Comparison of ENCODE assay signal across 1 cellular context in the genomic region with DNA sequence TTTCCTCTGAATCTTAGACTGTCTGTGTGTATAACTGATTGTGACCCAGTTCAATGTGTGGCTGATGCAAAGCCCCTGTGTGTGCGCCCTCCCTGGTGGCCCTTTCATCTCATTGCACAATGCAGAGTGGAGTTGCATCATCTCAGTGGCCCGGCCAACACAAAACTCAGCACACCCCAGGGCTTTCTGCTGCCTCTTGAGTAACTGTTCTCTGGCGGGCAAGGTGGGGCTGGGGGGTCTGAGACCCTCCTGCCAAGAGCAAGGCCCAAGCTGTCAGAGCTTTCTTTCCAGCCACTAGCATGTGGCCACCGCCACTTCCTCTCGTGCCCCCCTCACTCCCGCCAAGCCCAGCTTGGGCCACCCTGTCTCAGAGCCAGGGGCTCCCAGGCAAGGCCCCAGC.
A peak's percentile ranks its signal among the peaks of the same experiment; 100 is the strongest.
TF ChIP-seq lines count a peak whose summit lies in the region.

No MANE protein-coding gene starts in this region.

TF ChIP-seq in HepG2, 621 proteins besides CTCF, POLR2A, EP300 and RAD21 (continued from another document and continues in another):
- TF ChIP-seq FOXP1 (IDR thresholded peaks at IDR 0.05) (no peak), FOXP1 (CRISPR knock-in tag; IDR thresholded peaks at IDR 0.05) (0 out of 2 replicates have a peak, but pooled peaks have one; percentile 20), FOXA1 (IDR thresholded peaks at IDR 0.05) (no peak), FOXA1 (CRISPR knock-in tag; IDR thresholded peaks at IDR 0.05) (peak; percentile 26; the same call in 1 of the 2 replicates), ZNF264 (CRISPR knock-in tag; IDR thresholded peaks at IDR 0.05) (peak; percentile 93), GATA4 (IDR thresholded peaks at IDR 0.05; ENCODE audit: borderline replicate concordance, low read depth) (no peak), PCBP2 (optimal IDR thresholded peaks at IDR 0.05; ENCODE audit: low read depth, low read length, poor library complexity, severe bottlenecking) (no peak), SAP130 (CRISPR knock-in tag; IDR thresholded peaks at IDR 0.05; ENCODE audit: low read depth) (0 out of 2 replicates have a peak, but pooled peaks have one; percentile 35), KLF9 (CRISPR knock-in tag; IDR thresholded peaks at IDR 0.05; ENCODE audit: low read depth) (no peak), HOXA5 (CRISPR knock-in tag; IDR thresholded peaks at IDR 0.05) (0 out of 2 replicates have a peak, but pooled peaks have one; percentile 29), AHR (CRISPR knock-in tag; IDR thresholded peaks at IDR 0.05) (0 out of 2 replicates have a peak, but pooled peaks have one; percentile 39), EHMT2 (IDR thresholded peaks at IDR 0.05; ENCODE audit: borderline replicate concordance, low read depth, low read length) (no peak; the same call in 1 of the 2 replicates), ZNF7 (CRISPR knock-in tag; IDR thresholded peaks at IDR 0.05) (0 out of 2 replicates have a peak, but pooled peaks have one; percentile 24), CHD2 (IDR thresholded peaks at IDR 0.05; ENCODE audit: low read depth, low read length) (no peak), ZNF350 (CRISPR knock-in tag; IDR thresholded peaks at IDR 0.05; ENCODE audit: borderline replicate concordance, low read depth) (peak; percentile 70; the same call in 1 of the 2 replicates), MAFK (conservative IDR thresholded peaks at IDR 0.05 in 1 of 2, IDR thresholded peaks at IDR 0.05 in 1 of 2; ENCODE audit: low read length in 2 of 2) (no peak), SMC3 (IDR thresholded peaks at IDR 0.05; ENCODE audit: low read length) (peak; percentile 25; the same call in 1 of the 2 replicates), ZNF747 (CRISPR knock-in tag; IDR thresholded peaks at IDR 0.05; ENCODE audit: borderline replicate concordance) (no peak), RXRB (CRISPR knock-in tag; IDR thresholded peaks at IDR 0.05; ENCODE audit: borderline replicate concordance) (peak; percentile 62; the same call in 1 of the 2 replicates), ELF4 (CRISPR knock-in tag; IDR thresholded peaks at IDR 0.05; ENCODE audit: borderline replicate concordance) (no peak), ZNF101 (CRISPR knock-in tag; IDR thresholded peaks at IDR 0.05; ENCODE audit: borderline replicate concordance, low read depth) (no peak), PCBP1 (IDR thresholded peaks at IDR 0.05; ENCODE audit: borderline replicate concordance, low read depth, low read length) (no peak), TRIM24 (CRISPR knock-in tag; IDR thresholded peaks at IDR 0.05) (peak; percentile 80; the same call in 1 of the 2 replicates), NR2C2 (CRISPR knock-in tag; IDR thresholded peaks at IDR 0.05; ENCODE audit: borderline replicate concordance) (peak; percentile 59), XRCC5 (optimal IDR thresholded peaks at IDR 0.05; ENCODE audit: low read length) (peak; percentile 45), YEATS4 (CRISPR knock-in tag; IDR thresholded peaks at IDR 0.05; ENCODE audit: borderline replicate concordance) (peak; percentile 61; the same call in 1 of the 2 replicates), DPF2 (CRISPR knock-in tag; IDR thresholded peaks at IDR 0.05; ENCODE audit: borderline replicate concordance, low read depth) (no peak)
- TF ChIP-seq, protein P1, sequence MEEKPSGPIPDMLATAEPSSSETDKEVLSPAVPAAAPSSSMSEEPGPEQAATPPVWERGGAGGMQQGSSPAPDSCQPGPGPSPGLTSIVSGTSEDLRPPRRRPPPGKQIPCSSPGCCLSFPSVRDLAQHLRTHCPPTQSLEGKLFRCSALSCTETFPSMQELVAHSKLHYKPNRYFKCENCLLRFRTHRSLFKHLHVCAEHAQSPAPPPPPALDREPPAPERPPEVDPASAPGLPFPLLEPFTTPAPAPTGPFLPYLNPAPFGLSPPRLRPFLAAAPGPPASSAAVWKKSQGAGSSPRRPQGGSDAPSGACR (CRISPR knock-in tag; IDR thresholded peaks at IDR 0.05), result 0 out of 2 replicates have a peak, but pooled peaks have one; percentile 53
- TF ChIP-seq, protein P2, sequence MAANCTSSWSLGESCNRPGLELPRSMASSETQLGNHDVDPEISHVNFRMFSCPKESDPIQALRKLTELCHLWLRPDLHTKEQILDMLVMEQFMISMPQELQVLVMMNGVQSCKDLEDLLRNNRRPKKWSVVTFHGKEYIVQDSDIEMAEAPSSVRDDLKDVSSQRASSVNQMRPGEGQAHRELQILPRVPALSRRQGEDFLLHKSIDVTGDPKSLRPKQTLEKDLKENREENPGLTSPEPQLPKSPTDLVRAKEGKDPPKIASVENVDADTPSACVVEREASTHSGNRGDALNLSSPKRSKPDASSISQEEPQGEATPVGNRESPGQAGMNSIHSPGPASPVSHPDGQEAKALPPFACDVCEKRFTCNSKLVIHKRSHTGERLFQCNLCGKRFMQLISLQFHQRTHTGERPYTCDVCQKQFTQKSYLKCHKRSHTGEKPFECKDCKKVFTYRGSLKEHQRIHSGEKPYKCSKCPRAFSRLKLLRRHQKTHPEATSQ (CRISPR knock-in tag; IDR thresholded peaks at IDR 0.05; ENCODE audit: borderline replicate concordance), result no peak
- TF ChIP-seq, protein P3, sequence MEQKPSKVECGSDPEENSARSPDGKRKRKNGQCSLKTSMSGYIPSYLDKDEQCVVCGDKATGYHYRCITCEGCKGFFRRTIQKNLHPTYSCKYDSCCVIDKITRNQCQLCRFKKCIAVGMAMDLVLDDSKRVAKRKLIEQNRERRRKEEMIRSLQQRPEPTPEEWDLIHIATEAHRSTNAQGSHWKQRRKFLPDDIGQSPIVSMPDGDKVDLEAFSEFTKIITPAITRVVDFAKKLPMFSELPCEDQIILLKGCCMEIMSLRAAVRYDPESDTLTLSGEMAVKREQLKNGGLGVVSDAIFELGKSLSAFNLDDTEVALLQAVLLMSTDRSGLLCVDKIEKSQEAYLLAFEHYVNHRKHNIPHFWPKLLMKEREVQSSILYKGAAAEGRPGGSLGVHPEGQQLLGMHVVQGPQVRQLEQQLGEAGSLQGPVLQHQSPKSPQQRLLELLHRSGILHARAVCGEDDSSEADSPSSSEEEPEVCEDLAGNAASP (CRISPR knock-in tag; IDR thresholded peaks at IDR 0.05; ENCODE audit: borderline replicate concordance), result 0 out of 2 replicates have a peak, but pooled peaks have one; percentile 63
- TF ChIP-seq, protein P4, sequence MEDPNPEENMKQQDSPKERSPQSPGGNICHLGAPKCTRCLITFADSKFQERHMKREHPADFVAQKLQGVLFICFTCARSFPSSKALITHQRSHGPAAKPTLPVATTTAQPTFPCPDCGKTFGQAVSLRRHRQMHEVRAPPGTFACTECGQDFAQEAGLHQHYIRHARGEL (CRISPR knock-in tag; IDR thresholded peaks at IDR 0.05), result no peak
- TF ChIP-seq, protein P5, sequence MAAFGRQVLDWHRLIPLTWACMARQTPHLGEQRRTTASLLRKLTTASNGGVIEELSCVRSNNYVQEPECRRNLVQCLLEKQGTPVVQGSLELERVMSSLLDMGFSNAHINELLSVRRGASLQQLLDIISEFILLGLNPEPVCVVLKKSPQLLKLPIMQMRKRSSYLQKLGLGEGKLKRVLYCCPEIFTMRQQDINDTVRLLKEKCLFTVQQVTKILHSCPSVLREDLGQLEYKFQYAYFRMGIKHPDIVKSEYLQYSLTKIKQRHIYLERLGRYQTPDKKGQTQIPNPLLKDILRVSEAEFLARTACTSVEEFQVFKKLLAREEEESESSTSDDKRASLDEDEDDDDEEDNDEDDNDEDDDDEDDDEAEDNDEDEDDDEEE (CRISPR knock-in tag; IDR thresholded peaks at IDR 0.05), result no peak
- TF ChIP-seq, protein P6, sequence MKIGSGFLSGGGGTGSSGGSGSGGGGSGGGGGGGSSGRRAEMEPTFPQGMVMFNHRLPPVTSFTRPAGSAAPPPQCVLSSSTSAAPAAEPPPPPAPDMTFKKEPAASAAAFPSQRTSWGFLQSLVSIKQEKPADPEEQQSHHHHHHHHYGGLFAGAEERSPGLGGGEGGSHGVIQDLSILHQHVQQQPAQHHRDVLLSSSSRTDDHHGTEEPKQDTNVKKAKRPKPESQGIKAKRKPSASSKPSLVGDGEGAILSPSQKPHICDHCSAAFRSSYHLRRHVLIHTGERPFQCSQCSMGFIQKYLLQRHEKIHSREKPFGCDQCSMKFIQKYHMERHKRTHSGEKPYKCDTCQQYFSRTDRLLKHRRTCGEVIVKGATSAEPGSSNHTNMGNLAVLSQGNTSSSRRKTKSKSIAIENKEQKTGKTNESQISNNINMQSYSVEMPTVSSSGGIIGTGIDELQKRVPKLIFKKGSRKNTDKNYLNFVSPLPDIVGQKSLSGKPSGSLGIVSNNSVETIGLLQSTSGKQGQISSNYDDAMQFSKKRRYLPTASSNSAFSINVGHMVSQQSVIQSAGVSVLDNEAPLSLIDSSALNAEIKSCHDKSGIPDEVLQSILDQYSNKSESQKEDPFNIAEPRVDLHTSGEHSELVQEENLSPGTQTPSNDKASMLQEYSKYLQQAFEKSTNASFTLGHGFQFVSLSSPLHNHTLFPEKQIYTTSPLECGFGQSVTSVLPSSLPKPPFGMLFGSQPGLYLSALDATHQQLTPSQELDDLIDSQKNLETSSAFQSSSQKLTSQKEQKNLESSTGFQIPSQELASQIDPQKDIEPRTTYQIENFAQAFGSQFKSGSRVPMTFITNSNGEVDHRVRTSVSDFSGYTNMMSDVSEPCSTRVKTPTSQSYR (CRISPR knock-in tag; IDR thresholded peaks at IDR 0.05; ENCODE audit: borderline replicate concordance), result peak; percentile 61; the same call in 1 of the 2 replicates
- TF ChIP-seq, protein P7, sequence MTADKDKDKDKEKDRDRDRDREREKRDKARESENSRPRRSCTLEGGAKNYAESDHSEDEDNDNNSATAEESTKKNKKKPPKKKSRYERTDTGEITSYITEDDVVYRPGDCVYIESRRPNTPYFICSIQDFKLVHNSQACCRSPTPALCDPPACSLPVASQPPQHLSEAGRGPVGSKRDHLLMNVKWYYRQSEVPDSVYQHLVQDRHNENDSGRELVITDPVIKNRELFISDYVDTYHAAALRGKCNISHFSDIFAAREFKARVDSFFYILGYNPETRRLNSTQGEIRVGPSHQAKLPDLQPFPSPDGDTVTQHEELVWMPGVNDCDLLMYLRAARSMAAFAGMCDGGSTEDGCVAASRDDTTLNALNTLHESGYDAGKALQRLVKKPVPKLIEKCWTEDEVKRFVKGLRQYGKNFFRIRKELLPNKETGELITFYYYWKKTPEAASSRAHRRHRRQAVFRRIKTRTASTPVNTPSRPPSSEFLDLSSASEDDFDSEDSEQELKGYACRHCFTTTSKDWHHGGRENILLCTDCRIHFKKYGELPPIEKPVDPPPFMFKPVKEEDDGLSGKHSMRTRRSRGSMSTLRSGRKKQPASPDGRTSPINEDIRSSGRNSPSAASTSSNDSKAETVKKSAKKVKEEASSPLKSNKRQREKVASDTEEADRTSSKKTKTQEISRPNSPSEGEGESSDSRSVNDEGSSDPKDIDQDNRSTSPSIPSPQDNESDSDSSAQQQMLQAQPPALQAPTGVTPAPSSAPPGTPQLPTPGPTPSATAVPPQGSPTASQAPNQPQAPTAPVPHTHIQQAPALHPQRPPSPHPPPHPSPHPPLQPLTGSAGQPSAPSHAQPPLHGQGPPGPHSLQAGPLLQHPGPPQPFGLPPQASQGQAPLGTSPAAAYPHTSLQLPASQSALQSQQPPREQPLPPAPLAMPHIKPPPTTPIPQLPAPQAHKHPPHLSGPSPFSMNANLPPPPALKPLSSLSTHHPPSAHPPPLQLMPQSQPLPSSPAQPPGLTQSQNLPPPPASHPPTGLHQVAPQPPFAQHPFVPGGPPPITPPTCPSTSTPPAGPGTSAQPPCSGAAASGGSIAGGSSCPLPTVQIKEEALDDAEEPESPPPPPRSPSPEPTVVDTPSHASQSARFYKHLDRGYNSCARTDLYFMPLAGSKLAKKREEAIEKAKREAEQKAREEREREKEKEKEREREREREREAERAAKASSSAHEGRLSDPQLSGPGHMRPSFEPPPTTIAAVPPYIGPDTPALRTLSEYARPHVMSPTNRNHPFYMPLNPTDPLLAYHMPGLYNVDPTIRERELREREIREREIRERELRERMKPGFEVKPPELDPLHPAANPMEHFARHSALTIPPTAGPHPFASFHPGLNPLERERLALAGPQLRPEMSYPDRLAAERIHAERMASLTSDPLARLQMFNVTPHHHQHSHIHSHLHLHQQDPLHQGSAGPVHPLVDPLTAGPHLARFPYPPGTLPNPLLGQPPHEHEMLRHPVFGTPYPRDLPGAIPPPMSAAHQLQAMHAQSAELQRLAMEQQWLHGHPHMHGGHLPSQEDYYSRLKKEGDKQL (CRISPR knock-in tag; IDR thresholded peaks at IDR 0.05; ENCODE audit: low read depth), result peak; percentile 33; the same call in 1 of the 2 replicates
- TF ChIP-seq, protein P8, sequence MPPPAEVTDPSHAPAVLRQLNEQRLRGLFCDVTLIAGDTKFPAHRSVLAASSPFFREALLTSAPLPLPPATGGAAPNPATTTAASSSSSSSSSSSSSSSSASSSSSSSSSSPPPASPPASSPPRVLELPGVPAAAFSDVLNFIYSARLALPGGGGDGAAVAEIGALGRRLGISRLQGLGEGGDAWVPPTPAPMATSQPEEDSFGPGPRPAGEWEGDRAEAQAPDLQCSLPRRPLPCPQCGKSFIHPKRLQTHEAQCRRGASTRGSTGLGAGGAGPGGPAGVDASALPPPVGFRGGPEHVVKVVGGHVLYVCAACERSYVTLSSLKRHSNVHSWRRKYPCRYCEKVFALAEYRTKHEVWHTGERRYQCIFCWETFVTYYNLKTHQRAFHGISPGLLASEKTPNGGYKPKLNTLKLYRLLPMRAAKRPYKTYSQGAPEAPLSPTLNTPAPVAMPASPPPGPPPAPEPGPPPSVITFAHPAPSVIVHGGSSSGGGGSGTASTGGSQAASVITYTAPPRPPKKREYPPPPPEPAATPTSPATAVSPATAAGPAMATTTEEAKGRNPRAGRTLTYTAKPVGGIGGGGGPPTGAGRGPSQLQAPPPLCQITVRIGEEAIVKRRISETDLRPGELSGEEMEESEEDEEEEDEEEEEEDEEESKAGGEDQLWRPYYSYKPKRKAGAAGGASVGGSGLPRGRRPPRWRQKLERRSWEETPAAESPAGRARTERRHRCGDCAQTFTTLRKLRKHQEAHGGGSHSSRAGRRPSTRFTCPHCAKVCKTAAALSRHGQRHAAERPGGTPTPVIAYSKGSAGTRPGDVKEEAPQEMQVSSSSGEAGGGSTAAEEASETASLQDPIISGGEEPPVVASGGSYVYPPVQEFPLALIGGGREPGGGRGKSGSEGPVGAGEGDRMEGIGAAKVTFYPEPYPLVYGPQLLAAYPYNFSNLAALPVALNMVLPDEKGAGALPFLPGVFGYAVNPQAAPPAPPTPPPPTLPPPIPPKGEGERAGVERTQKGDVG (CRISPR knock-in tag; IDR thresholded peaks at IDR 0.05; ENCODE audit: borderline replicate concordance), result peak; percentile 47; the same call in 1 of the 2 replicates
- TF ChIP-seq, protein P9, sequence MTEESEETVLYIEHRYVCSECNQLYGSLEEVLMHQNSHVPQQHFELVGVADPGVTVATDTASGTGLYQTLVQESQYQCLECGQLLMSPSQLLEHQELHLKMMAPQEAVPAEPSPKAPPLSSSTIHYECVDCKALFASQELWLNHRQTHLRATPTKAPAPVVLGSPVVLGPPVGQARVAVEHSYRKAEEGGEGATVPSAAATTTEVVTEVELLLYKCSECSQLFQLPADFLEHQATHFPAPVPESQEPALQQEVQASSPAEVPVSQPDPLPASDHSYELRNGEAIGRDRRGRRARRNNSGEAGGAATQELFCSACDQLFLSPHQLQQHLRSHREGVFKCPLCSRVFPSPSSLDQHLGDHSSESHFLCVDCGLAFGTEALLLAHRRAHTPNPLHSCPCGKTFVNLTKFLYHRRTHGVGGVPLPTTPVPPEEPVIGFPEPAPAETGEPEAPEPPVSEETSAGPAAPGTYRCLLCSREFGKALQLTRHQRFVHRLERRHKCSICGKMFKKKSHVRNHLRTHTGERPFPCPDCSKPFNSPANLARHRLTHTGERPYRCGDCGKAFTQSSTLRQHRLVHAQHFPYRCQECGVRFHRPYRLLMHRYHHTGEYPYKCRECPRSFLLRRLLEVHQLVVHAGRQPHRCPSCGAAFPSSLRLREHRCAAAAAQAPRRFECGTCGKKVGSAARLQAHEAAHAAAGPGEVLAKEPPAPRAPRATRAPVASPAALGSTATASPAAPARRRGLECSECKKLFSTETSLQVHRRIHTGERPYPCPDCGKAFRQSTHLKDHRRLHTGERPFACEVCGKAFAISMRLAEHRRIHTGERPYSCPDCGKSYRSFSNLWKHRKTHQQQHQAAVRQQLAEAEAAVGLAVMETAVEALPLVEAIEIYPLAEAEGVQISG (CRISPR knock-in tag; IDR thresholded peaks at IDR 0.05), result 0 out of 2 replicates have a peak, but pooled peaks have one; percentile 25
